8 cellular contexts compared by ENCODE assay signal in the genomic region with DNA sequence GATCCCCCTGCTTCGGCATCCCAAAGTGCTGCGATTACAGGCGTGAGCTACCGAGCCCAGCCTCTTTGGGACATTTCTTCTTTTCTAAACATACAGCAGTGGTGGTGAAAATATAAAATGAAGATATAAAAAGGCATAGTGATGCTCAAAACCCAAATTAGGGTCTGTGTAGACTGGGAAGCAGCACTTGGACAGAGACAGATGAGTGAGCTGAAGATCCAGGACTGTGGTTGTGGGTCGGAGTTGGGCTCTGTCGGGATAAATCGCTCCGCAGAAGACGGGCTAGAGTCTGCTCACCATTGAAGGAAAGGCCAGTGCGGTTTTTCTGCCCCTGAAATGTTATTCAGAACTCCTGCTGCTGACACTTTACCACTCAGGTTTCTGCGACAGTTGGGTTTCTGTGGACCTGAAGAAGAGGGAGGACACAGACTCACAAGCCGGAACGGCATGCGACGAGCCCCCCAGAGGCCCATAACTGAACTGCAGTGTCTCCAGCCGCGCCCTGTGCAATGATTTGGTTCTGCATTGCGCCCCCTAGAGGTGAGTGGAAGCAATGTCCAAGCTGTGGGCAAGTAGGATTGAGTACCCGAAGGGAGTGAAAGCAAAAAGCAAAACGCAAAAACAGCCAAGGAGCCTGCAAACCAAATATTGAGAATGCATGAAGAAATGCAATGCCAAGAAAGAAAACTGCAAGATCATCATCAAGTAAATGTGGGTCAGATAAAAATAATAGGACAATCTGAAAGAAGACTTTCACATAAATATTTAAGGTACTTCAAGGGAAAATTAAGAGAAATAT.
DNase-seq lines count a peak whose midpoint lies in the region; ATAC-seq, FAIRE-seq and TF ChIP-seq lines count a peak whose summit lies in the region.

No MANE protein-coding gene starts in this region.

- FAIRE-seq in K562 (lab: Jason Lieb, UNC): peak; percentile 99

- H4K20me1 ChIP-seq in K562 (replicated peaks; ENCODE audit: control insufficient read depth, insufficient read depth, low read length): no peaks in the 10 kb centered on the region

- CTCF ChIA-PET in K562 (lab: Yijun Ruan, JAX; ENCODE audit: low intra/inter-chr PET ratio): interaction anchor here (0.5 to 3.9 kb wide), 5 partner anchors 61 to 193 kb away, joined by 3 to 27 read pairs (median 4); a partner anchor contains a TSS

- TF ChIP-seq CTCF in K562 (IDR thresholded peaks at IDR 0.05 in 2 of 3, conservative IDR thresholded peaks at IDR 0.05 in 1 of 3; ENCODE audit: insufficient read depth in 2 of 3, low read depth in 1 of 3, low read length in 3 of 3): peak; percentile 100

- H3K9ac ChIP-seq in K562 (ENCODE audit: insufficient read depth in 1 of 2, low read depth in 2 of 2, low read length in 2 of 2) (no peak overlapping the region), iPS-15b (ENCODE audit: low read depth, low read length) (no peak overlapping the region)

- BruUV-seq in K562 (replicated peaks; lab: Mats Ljungman, UMichigan): no TSS peak

- no peaks in the 10 kb centered on the region for H3K9me3 ChIP-seq in K562 (replicated peaks; ENCODE audit: control insufficient read depth, insufficient read depth, low read depth, low read length)
- no peaks in the 10 kb centered on the region for H3K9me3 ChIP-seq in iPS-15b (ENCODE audit: control insufficient read depth, insufficient read depth, low read length)

- DNase-seq in NK-92 treated with Interleukin-12 subunit alpha and Interleukin-12 subunit beta, amount 100 ng/mL, for 24 hours (lab: John Stamatoyannopoulos, UW): peak; percentile 62
- DNase-seq in NK-92 (lab: John Stamatoyannopoulos, UW; ENCODE audit: unreplicated experiment): no peak
- peak; percentile 20 for DNase-seq in NCI-H187 treated with DMSO at 0.1 percent for 48 hours (lab: John Stamatoyannopoulos, UW)
- DNase-seq in UCSD-AML1 (lab: John Stamatoyannopoulos, UW; ENCODE audit: unreplicated experiment): peak; percentile 86
- DNase-seq in K562 (ENCODE audit: extremely low read depth in 1 of 4, low spot score in 3 of 4): peak; percentile 87 to 95 (median 92)
- DNase-seq in stimulated activated CD4-positive, alpha-beta T cell treated with anti-CD3 and anti-CD28 coated beads, Interleukin-12 subunit alpha, Interleukin-12 subunit beta, amount 100 ng/mL, for 4 hours: peak; percentile 78

- no peaks in the 10 kb centered on the region for H3K9me1 ChIP-seq in K562 (ENCODE audit: control insufficient read depth, insufficient read depth, low read length)

- intact Hi-C loops in K562 (cut with micrococcal nuclease): loop anchor here (1.0 to 5.0 kb wide), 4 partner anchors 61 to 193 kb away; a partner anchor contains a TSS

- POLR2A ChIA-PET in K562 (lab: Yijun Ruan, JAX): no interaction called here

- H3K79me2 ChIP-seq in K562 (ENCODE audit: control insufficient read depth, insufficient read depth, low read length): no peaks in the 10 kb centered on the region

- TF ChIP-seq EP300 in K562 (IDR thresholded peaks at IDR 0.05; ENCODE audit: low read length): no peak

- H2AFZ ChIP-seq in K562 (ENCODE audit: low read depth, low read length): peak overlapping the region; percentile 83

- TF ChIP-seq POLR2A in K562 (conservative IDR thresholded peaks at IDR 0.05): no peak

- in situ Hi-C loops in K562 (cut with MboI): loop anchor here (5.0 kb wide), 1 partner anchor 194 kb away; a partner anchor contains a TSS

- H3K36me3 ChIP-seq in K562 (ENCODE audit: control insufficient read depth, insufficient read depth, low read length) (no peaks in the 10 kb centered on the region), iPS-15b (ENCODE audit: control insufficient read depth, insufficient read depth, low read length) (no peaks in the 10 kb centered on the region)

- H3K4me3 ChIP-seq in K562: no peak overlapping the region
- H3K4me3 ChIP-seq in iPS-15b (ENCODE audit: low read depth, low read length): peak overlapping the region; percentile 55

- 40% methylated on average over 20 of the region's 20 CpGs for WGBS in K562 (ENCODE audit: insufficient coverage, low coverage, missing lambda C conversion rate)

- peak; percentile 44 to 85; a peak in 3 of 4 replicates for TF ChIP-seq RAD21 in K562 (CRISPR knock-in tag; conservative IDR thresholded peaks at IDR 0.05 in 1 of 2, IDR thresholded peaks at IDR 0.05 in 1 of 2)

- H3K27me3 ChIP-seq in K562 (ENCODE audit: control insufficient read depth in 2 of 2, insufficient read depth in 2 of 2, low read length in 2 of 2) (peaks cover 7 to 14% of the 10 kb centered on the region in 2 experiments; a peak in 3 of 5 replicates), iPS-15b (ENCODE audit: control insufficient read depth, insufficient read depth, low read length) (no peaks in the 10 kb centered on the region)

- peak overlapping the region; percentile 39; the same call in 1 of the 2 replicates for H3K4me2 ChIP-seq in K562 (ENCODE audit: insufficient read depth, low read length)

- no peak overlapping the region for H3K27ac ChIP-seq in K562 (ENCODE audit: extremely low read depth, low read depth, low read length)

- no peaks in the 10 kb centered on the region; a peak in 1 of 5 replicates for H3K4me1 ChIP-seq in K562 (replicated peaks in 1 of 2; ENCODE audit: control insufficient read depth in 2 of 2, insufficient read depth in 2 of 2, low read length in 2 of 2)
- no peaks in the 10 kb centered on the region for H3K4me1 ChIP-seq in iPS-15b (ENCODE audit: control insufficient read depth, insufficient read depth, low read length)

- ATAC-seq in HG02943 (IDR thresholded peaks at IDR 0.05; ENCODE audit: low read depth, unreplicated experiment) (peak; percentile 100), K562 (peak; percentile 100)

TF ChIP-seq in K562, 482 proteins besides CTCF, POLR2A, EP300 and RAD21 (continues in another document):
- TF ChIP-seq ZNF384 (IDR thresholded peaks at IDR 0.05; ENCODE audit: low read depth, low read length) (0 out of 2 replicates have a peak, but pooled peaks have one; percentile 22), ETV1 (tag; conservative IDR thresholded peaks at IDR 0.05; ENCODE audit: low read depth) (0 out of 2 replicates have a peak, but pooled peaks have one; percentile 41), SREBF1 (IDR thresholded peaks at IDR 0.05; ENCODE audit: borderline replicate concordance, low read depth, low read length) (no peak), MAFG (tag; conservative IDR thresholded peaks at IDR 0.05) (peak; percentile 63; the same call in 1 of the 2 replicates), MYC (IDR thresholded peaks at IDR 0.05; ENCODE audit: low read depth, low read length) (peak; percentile 40; the same call in 1 of the 2 replicates), MYC (CRISPR knock-in tag; IDR thresholded peaks at IDR 0.05; ENCODE audit: borderline replicate concordance, low read depth) (no peak), NEUROD1 (IDR thresholded peaks at IDR 0.05; ENCODE audit: borderline replicate concordance, low read depth, low read length, partially characterized antibody) (no peak), YY1 (IDR thresholded peaks at IDR 0.05; ENCODE audit: borderline replicate concordance in 1 of 3, control insufficient read depth in 1 of 3, extremely low read depth in 1 of 3, insufficient read depth in 3 of 3, insufficient read length in 1 of 3, insufficient replicate concordance in 2 of 3, low read depth in 1 of 3, low read length in 2 of 3) (peak in 1 of 3 experiments; percentile 14), ZKSCAN3 (CRISPR knock-in tag; IDR thresholded peaks at IDR 0.05) (no peak), XRCC5 (IDR thresholded peaks at IDR 0.05; ENCODE audit: low read depth, low read length) (peak; percentile 98), KLF16 (IDR thresholded peaks at IDR 0.05) (peak; percentile 68; the same call in 1 of the 2 replicates), ZFP36 (IDR thresholded peaks at IDR 0.05; ENCODE audit: low read depth, low read length, partially characterized antibody) (peak; percentile 8), CBX3 (IDR thresholded peaks at IDR 0.05; ENCODE audit: borderline replicate concordance in 1 of 2, low read length in 2 of 2) (peak in 1 of 2 experiments; percentile 46; a peak in 1 of 3 replicates)
- TF ChIP-seq, protein P1, sequence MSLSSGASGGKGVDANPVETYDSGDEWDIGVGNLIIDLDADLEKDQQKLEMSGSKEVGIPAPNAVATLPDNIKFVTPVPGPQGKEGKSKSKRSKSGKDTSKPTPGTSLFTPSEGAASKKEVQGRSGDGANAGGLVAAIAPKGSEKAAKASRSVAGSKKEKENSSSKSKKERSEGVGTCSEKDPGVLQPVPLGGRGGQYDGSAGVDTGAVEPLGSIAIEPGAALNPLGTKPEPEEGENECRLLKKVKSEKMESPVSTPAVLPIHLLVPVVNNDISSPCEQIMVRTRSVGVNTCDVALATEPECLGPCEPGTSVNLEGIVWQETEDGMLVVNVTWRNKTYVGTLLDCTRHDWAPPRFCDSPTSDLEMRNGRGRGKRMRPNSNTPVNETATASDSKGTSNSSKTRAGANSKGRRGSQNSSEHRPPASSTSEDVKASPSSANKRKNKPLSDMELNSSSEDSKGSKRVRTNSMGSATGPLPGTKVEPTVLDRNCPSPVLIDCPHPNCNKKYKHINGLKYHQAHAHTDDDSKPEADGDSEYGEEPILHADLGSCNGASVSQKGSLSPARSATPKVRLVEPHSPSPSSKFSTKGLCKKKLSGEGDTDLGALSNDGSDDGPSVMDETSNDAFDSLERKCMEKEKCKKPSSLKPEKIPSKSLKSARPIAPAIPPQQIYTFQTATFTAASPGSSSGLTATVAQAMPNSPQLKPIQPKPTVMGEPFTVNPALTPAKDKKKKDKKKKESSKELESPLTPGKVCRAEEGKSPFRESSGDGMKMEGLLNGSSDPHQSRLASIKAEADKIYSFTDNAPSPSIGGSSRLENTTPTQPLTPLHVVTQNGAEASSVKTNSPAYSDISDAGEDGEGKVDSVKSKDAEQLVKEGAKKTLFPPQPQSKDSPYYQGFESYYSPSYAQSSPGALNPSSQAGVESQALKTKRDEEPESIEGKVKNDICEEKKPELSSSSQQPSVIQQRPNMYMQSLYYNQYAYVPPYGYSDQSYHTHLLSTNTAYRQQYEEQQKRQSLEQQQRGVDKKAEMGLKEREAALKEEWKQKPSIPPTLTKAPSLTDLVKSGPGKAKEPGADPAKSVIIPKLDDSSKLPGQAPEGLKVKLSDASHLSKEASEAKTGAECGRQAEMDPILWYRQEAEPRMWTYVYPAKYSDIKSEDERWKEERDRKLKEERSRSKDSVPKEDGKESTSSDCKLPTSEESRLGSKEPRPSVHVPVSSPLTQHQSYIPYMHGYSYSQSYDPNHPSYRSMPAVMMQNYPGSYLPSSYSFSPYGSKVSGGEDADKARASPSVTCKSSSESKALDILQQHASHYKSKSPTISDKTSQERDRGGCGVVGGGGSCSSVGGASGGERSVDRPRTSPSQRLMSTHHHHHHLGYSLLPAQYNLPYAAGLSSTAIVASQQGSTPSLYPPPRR (CRISPR knock-in tag; IDR thresholded peaks at IDR 0.05; ENCODE audit: borderline replicate concordance): no peak
